In the genomic region with DNA sequence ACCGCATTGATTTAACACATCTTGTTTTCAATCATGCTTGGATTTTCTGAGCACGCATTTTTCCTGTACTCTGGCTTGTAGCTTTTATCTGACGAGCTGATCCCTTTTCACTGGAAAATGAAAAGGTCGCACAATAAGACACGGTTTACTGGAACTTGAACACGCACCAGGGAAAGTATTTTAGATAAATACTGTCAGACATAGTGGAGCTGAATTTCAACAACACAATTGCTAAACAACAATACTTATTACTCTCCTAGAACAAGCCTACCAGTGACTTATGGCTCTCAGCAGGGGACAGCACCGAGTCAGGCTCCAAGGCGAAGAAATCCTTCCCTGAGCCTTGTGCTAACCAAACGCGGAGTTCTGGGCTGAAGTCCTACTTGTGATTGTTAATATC, we compare ENCODE assay signal across 1 cellular context.
TF ChIP-seq lines count a peak whose summit lies in the region.

No MANE protein-coding gene starts in this region.

TF ChIP-seq in SK-N-SH treated with all-trans-retinoic acid at 6 μM for 48 hours, 23 proteins besides CTCF, POLR2A, EP300 and RAD21 (continued from another document):
- no peak for TF ChIP-seq GLIS3 (CRISPR knock-in tag; IDR thresholded peaks at IDR 0.05)
- no peak for TF ChIP-seq ZNF70 (CRISPR knock-in tag; IDR thresholded peaks at IDR 0.05)
- TF ChIP-seq ESRRG (CRISPR knock-in tag; IDR thresholded peaks at IDR 0.05) = no peak
- TF ChIP-seq RARB (CRISPR knock-in tag; IDR thresholded peaks at IDR 0.05) = no peak
- no peak for TF ChIP-seq ZFP3 (CRISPR knock-in tag; IDR thresholded peaks at IDR 0.05)
- TF ChIP-seq PATZ1 (CRISPR knock-in tag; IDR thresholded peaks at IDR 0.05; ENCODE audit: borderline replicate concordance) = no peak
- TF ChIP-seq CSDC2 (CRISPR knock-in tag; IDR thresholded peaks at IDR 0.05) = no peak
- TF ChIP-seq ARNTL (CRISPR knock-in tag; IDR thresholded peaks at IDR 0.05; ENCODE audit: borderline replicate concordance, low read depth) = no peak
- TF ChIP-seq SNAI2 (CRISPR knock-in tag; IDR thresholded peaks at IDR 0.05) = no peak
- TF ChIP-seq ZNF8 (CRISPR knock-in tag; IDR thresholded peaks at IDR 0.05) = no peak
- no peak for TF ChIP-seq BACH2 (CRISPR knock-in tag; IDR thresholded peaks at IDR 0.05; ENCODE audit: borderline replicate concordance)
- no peak for TF ChIP-seq TOX (CRISPR knock-in tag; IDR thresholded peaks at IDR 0.05; ENCODE audit: borderline replicate concordance)
- no peak for TF ChIP-seq ZNF565 (CRISPR knock-in tag; conservative IDR thresholded peaks at IDR 0.05; ENCODE audit: low read depth)
- no peak for TF ChIP-seq ZFP30 (CRISPR knock-in tag; IDR thresholded peaks at IDR 0.05)
- TF ChIP-seq PPARA (CRISPR knock-in tag; IDR thresholded peaks at IDR 0.05; ENCODE audit: borderline replicate concordance) = no peak
- TF ChIP-seq ZC3H10 (CRISPR knock-in tag; IDR thresholded peaks at IDR 0.05) = no peak
